ENCODE assay signal across 8 cellular contexts in genomic region chr2:159939946-159940345, GRCh38. TPM values are rescaled to one million over a fixed set of nuclear protein-coding genes. Genes with fewer than 3 reads are reported as not detected.
DNase-seq lines count a peak whose midpoint lies in the region; ATAC-seq and TF ChIP-seq lines count a peak whose summit lies in the region.

No MANE protein-coding gene starts in this region.

- H3K36me3 ChIP-seq in OCI-LY3 (replicated peaks; ENCODE audit: low read depth, low read length) = no peaks in the 10 kb centered on the region
- H3K36me3 ChIP-seq in esophagus squamous epithelium = no peaks in the 10 kb centered on the region

- H3K9me3 ChIP-seq in OCI-LY3 (ENCODE audit: insufficient read depth, low read length) (no peaks in the 10 kb centered on the region), esophagus squamous epithelium (no peaks in the 10 kb centered on the region), right cardiac atrium (ENCODE audit: control insufficient read depth, low read length) (no peaks in the 10 kb centered on the region)

- H3K4me1 ChIP-seq in OCI-LY3 (ENCODE audit: low read length) (peaks cover 21% of the 10 kb centered on the region), esophagus squamous epithelium (no peaks in the 10 kb centered on the region), right cardiac atrium (ENCODE audit: control insufficient read depth, insufficient read depth, low read length) (peaks cover 2% of the 10 kb centered on the region)

- no peak for TF ChIP-seq POLR2A in esophagus squamous epithelium (IDR thresholded peaks at IDR 0.05)

- no peaks in the 10 kb centered on the region for H3K27me3 ChIP-seq in OCI-LY3 (ENCODE audit: low read depth, low read length)
- H3K27me3 ChIP-seq in esophagus squamous epithelium = no peaks in the 10 kb centered on the region
- H3K27me3 ChIP-seq in right cardiac atrium (ENCODE audit: control insufficient read depth, insufficient read depth) = no peaks in the 10 kb centered on the region

- DNase-seq in DMS 273 (lab: John Stamatoyannopoulos, UW; ENCODE audit: unreplicated experiment) (peak; percentile 59), iPS-NIHi11 (ENCODE audit: low spot score) (peak; percentile 24), esophagus squamous epithelium (lab: John Stamatoyannopoulos, UW) (no peak), right cardiac atrium (no peak)
- no peak for DNase-seq in effector CD8-positive, alpha-beta T cell (lab: John Stamatoyannopoulos, UW)

- H2AFZ ChIP-seq in OCI-LY3 (ENCODE audit: low read depth, low read length) = no peak overlapping the region

- no peak overlapping the region for H3K9ac ChIP-seq in OCI-LY3 (ENCODE audit: low read length)

- intact Hi-C loops in esophagus squamous epithelium (cut with DNase I) = no loop called here
- intact Hi-C loops in right cardiac atrium (cut with DNase I) = no loop called here

- TF ChIP-seq CTCF in OCI-LY3 (IDR thresholded peaks at IDR 0.05; ENCODE audit: low read depth, low read length) (peak; percentile 91), esophagus squamous epithelium (IDR thresholded peaks at IDR 0.05) (no peak)

- no peaks in the 10 kb centered on the region for H3K79me2 ChIP-seq in OCI-LY3 (ENCODE audit: low read length)

- no peaks in the 10 kb centered on the region for H4K20me1 ChIP-seq in OCI-LY3 (ENCODE audit: insufficient read depth, low read length)

- no peak overlapping the region for H3K4me2 ChIP-seq in OCI-LY3 (ENCODE audit: low read length)

- H3K4me3 ChIP-seq in OCI-LY3 (ENCODE audit: low read length) (no peak overlapping the region), esophagus squamous epithelium (no peak overlapping the region), right cardiac atrium (ENCODE audit: low read length) (no peak overlapping the region)

- H3K27ac ChIP-seq in OCI-LY3 (ENCODE audit: low read length) (no peak overlapping the region), esophagus squamous epithelium (no peak overlapping the region), right cardiac atrium (ENCODE audit: low read length) (no peak overlapping the region)

- ATAC-seq in GM19351 (IDR thresholded peaks at IDR 0.05; ENCODE audit: unreplicated experiment) (peak; percentile 91), HG03175 (IDR thresholded peaks at IDR 0.05; ENCODE audit: unreplicated experiment) (peak; percentile 83), right cardiac atrium (no peak)

RNA-seq across cellular contexts. Expression of gene LY75, which starts 35.4 kb away (rescaled TPM):
- total RNA-seq in esophagus squamous epithelium (10 to 100 TPM in 1 of 4 donors, 1 to 10 TPM in 3; 2.1 to 11.8 (median 5.7) TPM), right cardiac atrium (1 to 10 TPM in 3 of 4 donors, under 1 TPM in 1; 0.89 to 1.6 (median 1.1) TPM)
- polyA plus RNA-seq in right cardiac atrium = 0.66 TPM

Comparison
In these comparisons a context has a peak if more than half of its experiments do, and no peak if none do; other contexts are left out.
1. DNase-seq: peak in DMS 273 (single experiment) and iPS-NIHi11 (single experiment); none in esophagus squamous epithelium (single experiment), effector CD8-positive, alpha-beta T cell (single experiment) and right cardiac atrium (0 of 3).
2. ATAC-seq: peak in GM19351 (single experiment) and HG03175 (single experiment); none in right cardiac atrium (0 of 2).